9 cellular contexts compared by ENCODE assay signal in the genomic region with DNA sequence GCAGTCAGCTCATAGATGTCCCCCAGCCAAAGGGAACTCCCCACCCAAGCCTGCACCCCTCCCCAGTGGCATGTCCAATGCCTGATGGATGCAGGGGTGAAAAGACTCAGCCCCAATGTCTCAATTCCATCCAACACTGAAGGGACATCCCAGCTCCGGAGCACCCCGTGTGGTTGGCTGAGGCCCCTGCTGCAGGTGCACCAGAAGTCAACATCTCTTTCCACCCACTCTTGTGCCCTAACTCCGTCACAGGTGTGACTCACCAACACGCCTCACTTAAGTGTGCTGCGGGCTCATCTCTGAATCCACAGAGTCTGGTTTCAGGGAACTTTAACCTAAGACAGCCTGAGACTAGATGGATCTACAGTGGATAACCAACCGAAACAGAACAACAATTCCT. TPM values are rescaled to one million over a fixed set of nuclear protein-coding genes. Genes with fewer than 3 reads are reported as not detected.
A peak's percentile ranks its signal among the peaks of the same experiment; 100 is the strongest.
DNase-seq lines count a peak whose midpoint lies in the region; ATAC-seq and FAIRE-seq lines count a peak whose summit lies in the region.
"Had no signal": no experiment of that assay in that cellular context is flagged by ENCODE, and none has a peak within 500 bp of the region (broad histone marks: within the 10 kb centered on the region; RNA-seq: fewer than 3 reads in every experiment).

No MANE protein-coding gene starts in this region.

- FAIRE-seq in GM19239 (lab: Jason Lieb, UNC) = no peak

- peak; percentile 71 for DNase-seq in RPMI8226
- peak; percentile 60 for DNase-seq in dermis blood vessel endothelial cell
- peak; percentile 7 to 35 (median 7) for DNase-seq in stimulated activated CD4-positive, alpha-beta T cell treated with anti-CD3 and anti-CD28 coated beads, TNF-alpha, amount 100 ng/mL, for 4 hours (ENCODE audit: low read depth in 3 of 3)
- DNase-seq in GM19239 (ENCODE audit: insufficient read length, low spot score) = no peak
- no peak for DNase-seq in EL
- DNase-seq: activated B cell treated with CpG ODN at 0.5 μM for 24 hours had no signal

- peak; percentile 78 for ATAC-seq in GM18868 (IDR thresholded peaks at IDR 0.05; ENCODE audit: unreplicated experiment)
- no peak for ATAC-seq in GM19463 (IDR thresholded peaks at IDR 0.05; ENCODE audit: unreplicated experiment)
- no peak for ATAC-seq in HG02571 (IDR thresholded peaks at IDR 0.05; ENCODE audit: unreplicated experiment)

RNA-seq across cellular contexts. Expression of a gene that starts 40.9 kb away (rescaled TPM):
- 25.4 and 41.0 TPM in 2 replicates for total RNA-seq in dermis blood vessel endothelial cell

Comparison
In these comparisons a context has a peak if more than half of its experiments do, and no peak if none do; other contexts are left out.
1. DNase-seq: peak in RPMI8226 (single experiment), dermis blood vessel endothelial cell (single experiment) and stimulated activated CD4-positive, alpha-beta T cell treated with anti-CD3 and anti-CD28 coated beads, TNF-alpha, amount 100 ng/mL, for 4 hours (3 of 3); none in GM19239 (single experiment) and EL (single experiment).